ENCODE assay signal across 12 cellular contexts in genomic region chr2:98348066-98348561, GRCh38. TPM values are rescaled to one million over a fixed set of nuclear protein-coding genes. Genes with fewer than 3 reads are reported as not detected.
DNase-seq lines count a peak whose midpoint lies in the region; ATAC-seq, FAIRE-seq and TF ChIP-seq lines count a peak whose summit lies in the region.
"Had no signal": no experiment of that assay in that cellular context is flagged by ENCODE, and none has a peak within 500 bp of the region (broad histone marks: within the 10 kb centered on the region; RNA-seq: fewer than 3 reads in every experiment).

No MANE protein-coding gene starts in this region.

- H3K4me3 ChIP-seq in kidney (ENCODE audit: low read length in 2 of 2) = no peak overlapping the region

- H3K27me3 Mint-ChIP-seq in activated CD4-positive, alpha-beta T cell treated with anti-CD3 and anti-CD28 coated beads, Interleukin-2, amount 10 ng/mL, durations not matched to agents 24 days and 14 days = peaks cover 70% of the 10 kb centered on the region
- peaks cover 75% of the 10 kb centered on the region for H3K27me3 Mint-ChIP-seq in stimulated activated memory B cell treated with anti-CD40 and anti-IgM and Interleukin-4, amounts not matched to agents 10 μg/mL and 1 μg/mL and 100 μg/mL, for 72 hours

- ATAC-seq in foreskin keratinocyte (peak; percentile 40), HG03378 (IDR thresholded peaks at IDR 0.05; ENCODE audit: unreplicated experiment) (no peak)
- ATAC-seq in stimulated activated memory B cell treated with anti-CD40 and anti-IgM and Interleukin-4, amounts not matched to agents 10 μg/mL and 1 μg/mL and 100 μg/mL, for 72 hours = peak; percentile 62
- ATAC-seq: activated CD4-positive, CD25-positive, alpha-beta regulatory T cell treated with anti-CD3 and anti-CD28 coated beads, Interleukin-2, amount 50 U/mL, for 24 hours; Panc1 had no signal

- H3K4me1 Mint-ChIP-seq in activated CD4-positive, alpha-beta T cell treated with anti-CD3 and anti-CD28 coated beads, Interleukin-2, amount 10 ng/mL, durations not matched to agents 24 days and 14 days = no peaks in the 10 kb centered on the region
- peaks cover 27% of the 10 kb centered on the region for H3K4me1 Mint-ChIP-seq in stimulated activated memory B cell treated with anti-CD40 and anti-IgM and Interleukin-4, amounts not matched to agents 10 μg/mL and 1 μg/mL and 100 μg/mL, for 72 hours

- intact Hi-C loops in activated CD4-positive, alpha-beta T cell treated with anti-CD3 and anti-CD28 coated beads, Interleukin-2, amount 10 ng/mL, durations not matched to agents 24 days and 14 days (cut with micrococcal nuclease) = no loop called here
- intact Hi-C loops in kidney (cut with DNase I) = no loop called here

- H3K27ac ChIP-seq in foreskin keratinocyte = no peak overlapping the region
- H3K27ac ChIP-seq in kidney (ENCODE audit: low read depth in 2 of 2, low read length in 2 of 2) = no peak overlapping the region
- H3K27ac ChIP-seq: HL-60 had no signal

- peak; percentile 48 for DNase-seq in activated CD4-positive, alpha-beta T cell treated with anti-CD3 and anti-CD28 coated beads, Interleukin-2, amount 10 ng/mL, durations not matched to agents 24 days and 14 days
- DNase-seq in activated CD4-positive, alpha-beta T cell treated with anti-CD3 and anti-CD28 coated beads, Interleukin-2, amount 50 U/mL, for 4 hours = no peak
- DNase-seq in NCI-H524 (lab: John Stamatoyannopoulos, UW) (peak; percentile 86 to 95), foreskin keratinocyte (no peak), kidney (no peak), OCI-M1 (lab: John Stamatoyannopoulos, UW) (no peak)
- DNase-seq: activated naive CD8-positive, alpha-beta T cell treated with anti-CD3 and anti-CD28 coated beads, Interleukin-2, amount 10 ng/mL, durations not matched to agents 7 days and 5 days had no signal

- no peaks in the 10 kb centered on the region for H3K36me3 ChIP-seq in kidney (ENCODE audit: control insufficient read depth in 1 of 2, insufficient read depth in 2 of 2, low read length in 2 of 2)

- no peaks in the 10 kb centered on the region for H3K36me3 Mint-ChIP-seq in activated CD4-positive, alpha-beta T cell treated with anti-CD3 and anti-CD28 coated beads, Interleukin-2, amount 10 ng/mL, durations not matched to agents 24 days and 14 days (ENCODE audit: low read depth)
- no peaks in the 10 kb centered on the region for H3K36me3 Mint-ChIP-seq in stimulated activated memory B cell treated with anti-CD40 and anti-IgM and Interleukin-4, amounts not matched to agents 10 μg/mL and 1 μg/mL and 100 μg/mL, for 72 hours
- H3K36me3 Mint-ChIP-seq: activated naive CD8-positive, alpha-beta T cell treated with anti-CD3 and anti-CD28 coated beads, Interleukin-2, amount 10 ng/mL, durations not matched to agents 7 days and 5 days had no signal

- no peak overlapping the region for H3K4me3 Mint-ChIP-seq in activated CD4-positive, alpha-beta T cell treated with anti-CD3 and anti-CD28 coated beads, Interleukin-2, amount 10 ng/mL, durations not matched to agents 24 days and 14 days
- H3K4me3 Mint-ChIP-seq in stimulated activated memory B cell treated with anti-CD40 and anti-IgM and Interleukin-4, amounts not matched to agents 10 μg/mL and 1 μg/mL and 100 μg/mL, for 72 hours = peak overlapping the region; percentile 21

- no peaks in the 10 kb centered on the region for H3K4me1 ChIP-seq in foreskin keratinocyte
- no peaks in the 10 kb centered on the region for H3K4me1 ChIP-seq in kidney (ENCODE audit: control insufficient read depth in 1 of 2, insufficient read depth in 1 of 2, low read depth in 1 of 2, low read length in 2 of 2)

- H3K27ac Mint-ChIP-seq in activated CD4-positive, alpha-beta T cell treated with anti-CD3 and anti-CD28 coated beads, Interleukin-2, amount 10 ng/mL, durations not matched to agents 24 days and 14 days = no peak overlapping the region
- H3K27ac Mint-ChIP-seq in stimulated activated memory B cell treated with anti-CD40 and anti-IgM and Interleukin-4, amounts not matched to agents 10 μg/mL and 1 μg/mL and 100 μg/mL, for 72 hours = no peak overlapping the region
- H3K27ac Mint-ChIP-seq: activated naive CD8-positive, alpha-beta T cell treated with anti-CD3 and anti-CD28 coated beads, Interleukin-2, amount 10 ng/mL, durations not matched to agents 7 days and 5 days had no signal

- H3K27me3 ChIP-seq in foreskin keratinocyte = peaks cover 96% of the 10 kb centered on the region

- H3K9ac ChIP-seq in kidney (ENCODE audit: low read length in 2 of 2) = no peak overlapping the region

- no peaks in the 10 kb centered on the region for H3K9me3 ChIP-seq in kidney (ENCODE audit: control insufficient read depth in 1 of 2, low read length in 2 of 2)

- TF ChIP-seq CTCF in foreskin keratinocyte (conservative IDR thresholded peaks at IDR 0.05) = no peak
- no peak for TF ChIP-seq CTCF in kidney (IDR thresholded peaks at IDR 0.05; ENCODE audit: borderline replicate concordance, extremely low read depth, insufficient read depth)

- no peak for FAIRE-seq in kidney (lab: Jason Lieb, UNC)

- H3K9me3 Mint-ChIP-seq in activated CD4-positive, alpha-beta T cell treated with anti-CD3 and anti-CD28 coated beads, Interleukin-2, amount 10 ng/mL, durations not matched to agents 24 days and 14 days = peaks cover 5% of the 10 kb centered on the region
- peaks cover 5% of the 10 kb centered on the region for H3K9me3 Mint-ChIP-seq in stimulated activated memory B cell treated with anti-CD40 and anti-IgM and Interleukin-4, amounts not matched to agents 10 μg/mL and 1 μg/mL and 100 μg/mL, for 72 hours

RNA-seq across cellular contexts. Expression of gene CNGA3, which starts 1.9 kb away (rescaled TPM):
- total RNA-seq in activated CD4-positive, alpha-beta T cell treated with anti-CD3 and anti-CD28 coated beads, Interleukin-2, amount 10 ng/mL, durations not matched to agents 24 days and 14 days = not detected in 2 replicates
- total RNA-seq in foreskin keratinocyte = not detected in 2 replicates
- not detected in 2 replicates for polyA plus RNA-seq in foreskin keratinocyte
- total RNA-seq in kidney = not detected
- polyA plus RNA-seq in kidney (ENCODE audit: insufficient read depth, low read depth, low replicate concordance) = not detected
- total RNA-seq: activated naive CD8-positive, alpha-beta T cell treated with anti-CD3 and anti-CD28 coated beads, Interleukin-2, amount 10 ng/mL, durations not matched to agents 7 days and 5 days had no signal

Comparison
In these comparisons a context has a peak if more than half of its experiments do, and no peak if none do; other contexts are left out.
1. DNase-seq: peak in activated CD4-positive, alpha-beta T cell treated with anti-CD3 and anti-CD28 coated beads, Interleukin-2, amount 10 ng/mL, durations not matched to agents 24 days and 14 days (single experiment) and NCI-H524 (2 of 2); none in activated CD4-positive, alpha-beta T cell treated with anti-CD3 and anti-CD28 coated beads, Interleukin-2, amount 50 U/mL, for 4 hours (0 of 2), foreskin keratinocyte (0 of 2), kidney (single experiment) and OCI-M1 (single experiment).